Comparison of ENCODE assay signal across 1 cellular context in the genomic region with DNA sequence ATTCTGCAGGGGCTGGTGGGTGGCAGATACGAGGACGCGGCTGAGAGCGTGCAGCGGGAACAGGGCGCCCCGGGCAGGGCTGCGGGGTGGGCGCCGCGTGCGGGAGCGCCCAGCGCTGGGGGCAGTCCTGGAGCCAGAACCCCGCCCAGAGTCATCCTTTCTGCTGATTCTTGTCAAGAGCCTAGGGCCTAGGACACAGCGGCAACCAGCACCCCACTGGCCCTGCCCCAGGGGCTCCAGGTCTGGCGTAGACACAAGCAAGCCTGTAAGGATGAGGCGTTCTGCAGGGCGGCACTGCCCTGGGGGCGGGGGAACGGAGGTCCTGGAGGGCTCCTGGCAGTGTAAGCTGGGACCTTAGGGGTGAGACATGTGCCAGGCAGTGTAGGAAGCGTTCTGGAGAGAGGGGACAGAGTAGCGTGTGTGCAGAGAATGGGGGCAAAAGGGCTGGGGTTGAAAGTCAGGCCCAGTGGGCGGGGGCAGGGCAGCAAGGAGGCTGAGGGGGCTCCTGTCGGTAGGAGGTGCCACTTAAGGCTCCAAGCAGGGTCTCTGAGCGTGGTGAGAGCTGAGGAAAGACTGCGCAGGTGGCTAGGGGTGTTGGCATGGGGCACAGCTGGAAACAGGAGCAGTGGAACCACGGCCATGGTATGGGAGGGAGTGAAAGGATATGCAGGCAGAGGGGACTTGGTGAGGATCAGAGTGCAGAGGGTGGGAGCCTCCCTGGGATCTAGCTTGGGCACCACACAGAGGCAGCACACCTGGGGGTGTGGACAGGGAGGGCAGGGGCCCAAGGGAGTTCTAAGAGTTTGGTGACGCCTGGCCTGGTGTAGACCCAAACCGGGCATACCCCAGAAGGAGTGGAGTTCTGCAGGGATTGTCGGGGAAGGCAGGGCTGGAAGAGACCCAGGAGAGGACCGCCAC.
TF ChIP-seq lines count a peak whose summit lies in the region.

No MANE protein-coding gene starts in this region.

TF ChIP-seq in HCT116, 20 proteins besides CTCF, POLR2A, EP300 and RAD21:
- no peak for TF ChIP-seq FOSL1 (IDR thresholded peaks at IDR 0.05; ENCODE audit: low read depth)
- TF ChIP-seq, protein P1, sequence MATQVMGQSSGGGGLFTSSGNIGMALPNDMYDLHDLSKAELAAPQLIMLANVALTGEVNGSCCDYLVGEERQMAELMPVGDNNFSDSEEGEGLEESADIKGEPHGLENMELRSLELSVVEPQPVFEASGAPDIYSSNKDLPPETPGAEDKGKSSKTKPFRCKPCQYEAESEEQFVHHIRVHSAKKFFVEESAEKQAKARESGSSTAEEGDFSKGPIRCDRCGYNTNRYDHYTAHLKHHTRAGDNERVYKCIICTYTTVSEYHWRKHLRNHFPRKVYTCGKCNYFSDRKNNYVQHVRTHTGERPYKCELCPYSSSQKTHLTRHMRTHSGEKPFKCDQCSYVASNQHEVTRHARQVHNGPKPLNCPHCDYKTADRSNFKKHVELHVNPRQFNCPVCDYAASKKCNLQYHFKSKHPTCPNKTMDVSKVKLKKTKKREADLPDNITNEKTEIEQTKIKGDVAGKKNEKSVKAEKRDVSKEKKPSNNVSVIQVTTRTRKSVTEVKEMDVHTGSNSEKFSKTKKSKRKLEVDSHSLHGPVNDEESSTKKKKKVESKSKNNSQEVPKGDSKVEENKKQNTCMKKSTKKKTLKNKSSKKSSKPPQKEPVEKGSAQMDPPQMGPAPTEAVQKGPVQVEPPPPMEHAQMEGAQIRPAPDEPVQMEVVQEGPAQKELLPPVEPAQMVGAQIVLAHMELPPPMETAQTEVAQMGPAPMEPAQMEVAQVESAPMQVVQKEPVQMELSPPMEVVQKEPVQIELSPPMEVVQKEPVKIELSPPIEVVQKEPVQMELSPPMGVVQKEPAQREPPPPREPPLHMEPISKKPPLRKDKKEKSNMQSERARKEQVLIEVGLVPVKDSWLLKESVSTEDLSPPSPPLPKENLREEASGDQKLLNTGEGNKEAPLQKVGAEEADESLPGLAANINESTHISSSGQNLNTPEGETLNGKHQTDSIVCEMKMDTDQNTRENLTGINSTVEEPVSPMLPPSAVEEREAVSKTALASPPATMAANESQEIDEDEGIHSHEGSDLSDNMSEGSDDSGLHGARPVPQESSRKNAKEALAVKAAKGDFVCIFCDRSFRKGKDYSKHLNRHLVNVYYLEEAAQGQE (IDR thresholded peaks at IDR 0.05; ENCODE audit: low read depth), result no peak
- TF ChIP-seq EZH2 (IDR thresholded peaks at IDR 0.05), result no peak
- no peak for TF ChIP-seq YY1 (IDR thresholded peaks at IDR 0.05; ENCODE audit: extremely low read depth, insufficient replicate concordance, low read depth, low read length)
- no peak for TF ChIP-seq SP1 (IDR thresholded peaks at IDR 0.05; ENCODE audit: low read depth)
- no peak for TF ChIP-seq CEBPB (IDR thresholded peaks at IDR 0.05; ENCODE audit: low read depth)
- TF ChIP-seq ZFX (IDR thresholded peaks at IDR 0.05), result no peak
- TF ChIP-seq, protein P2, sequence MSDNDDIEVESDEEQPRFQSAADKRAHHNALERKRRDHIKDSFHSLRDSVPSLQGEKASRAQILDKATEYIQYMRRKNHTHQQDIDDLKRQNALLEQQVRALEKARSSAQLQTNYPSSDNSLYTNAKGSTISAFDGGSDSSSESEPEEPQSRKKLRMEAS (IDR thresholded peaks at IDR 0.05), result no peak
- no peak for TF ChIP-seq SIN3A (IDR thresholded peaks at IDR 0.05; ENCODE audit: low read depth)
- TF ChIP-seq JUND (IDR thresholded peaks at IDR 0.05), result no peak
- TF ChIP-seq, protein P3, sequence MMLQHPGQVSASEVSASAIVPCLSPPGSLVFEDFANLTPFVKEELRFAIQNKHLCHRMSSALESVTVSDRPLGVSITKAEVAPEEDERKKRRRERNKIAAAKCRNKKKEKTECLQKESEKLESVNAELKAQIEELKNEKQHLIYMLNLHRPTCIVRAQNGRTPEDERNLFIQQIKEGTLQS (IDR thresholded peaks at IDR 0.05), result no peak
